In genomic region chr7:104971290-104972071, GRCh38 we compare ENCODE assay signal across 13 cellular contexts. TPM values are rescaled to one million over a fixed set of nuclear protein-coding genes. Genes with fewer than 3 reads are reported as not detected.
DNase-seq lines count a peak whose midpoint lies in the region; ATAC-seq, FAIRE-seq and TF ChIP-seq lines count a peak whose summit lies in the region.
"Had no signal": no experiment of that assay in that cellular context is flagged by ENCODE, and none has a peak within 500 bp of the region (broad histone marks: within the 10 kb centered on the region; RNA-seq: fewer than 3 reads in every experiment).

No MANE protein-coding gene starts in this region.

- H3K27ac Mint-ChIP-seq in mesothelial cell of epicardium, result peak overlapping the region; percentile 39
- no peak overlapping the region for H3K27ac Mint-ChIP-seq in CD4-positive, alpha-beta T cell
- H3K27ac Mint-ChIP-seq: stimulated activated memory B cell treated with anti-CD40 and anti-IgM and Interleukin-4, amounts not matched to agents 10 μg/mL and 1 μg/mL and 100 μg/mL, for 72 hours had no signal

- peak; percentile 100 for FAIRE-seq in A204.1 (lab: Jason Lieb, UNC)

- H3K27ac ChIP-seq in dorsolateral prefrontal cortex, result peak overlapping the region in 50 of 59 donors; percentile 4 to 83 (median 64)
- H3K27ac ChIP-seq in CD4-positive, alpha-beta T cell (ENCODE audit: low read depth, low read length), result no peak overlapping the region

- no peak for ATAC-seq in HG03521 (IDR thresholded peaks at IDR 0.05; ENCODE audit: unreplicated experiment)
- ATAC-seq in CD4-positive, alpha-beta T cell (ENCODE audit: poor library complexity), result no peak
- ATAC-seq: activated CD4-positive, CD25-positive, alpha-beta regulatory T cell treated with anti-CD3 and anti-CD28 coated beads, Interleukin-2, amount 50 U/mL, for 24 hours; stimulated activated memory B cell treated with anti-CD40 and anti-IgM and Interleukin-4, amounts not matched to agents 10 μg/mL and 1 μg/mL and 100 μg/mL, for 72 hours had no signal

- H3K27me3 Mint-ChIP-seq in mesothelial cell of epicardium (ENCODE audit: low read depth), result no peaks in the 10 kb centered on the region
- H3K27me3 Mint-ChIP-seq in CD4-positive, alpha-beta T cell, result no peaks in the 10 kb centered on the region
- H3K27me3 Mint-ChIP-seq: B cell; stimulated activated memory B cell treated with anti-CD40 and anti-IgM and Interleukin-4, amounts not matched to agents 10 μg/mL and 1 μg/mL and 100 μg/mL, for 72 hours had no signal

- intact Hi-C loops in dorsolateral prefrontal cortex (cut with DNase I), result loop anchor here (10.0 kb wide), 3 partner anchors 47 to 613 kb away; partner anchors contain the start of gene EFCAB10 (in 1 of the 2)
- intact Hi-C loops in CD4-positive, alpha-beta T cell (cut with DNase I, micrococcal nuclease), result no loop called here

- H3K4me3 ChIP-seq in dorsolateral prefrontal cortex, result no peak overlapping the region

- no peaks in the 10 kb centered on the region for H3K9me3 Mint-ChIP-seq in mesothelial cell of epicardium
- H3K9me3 Mint-ChIP-seq in CD4-positive, alpha-beta T cell, result no peaks in the 10 kb centered on the region
- H3K9me3 Mint-ChIP-seq: stimulated activated memory B cell treated with anti-CD40 and anti-IgM and Interleukin-4, amounts not matched to agents 10 μg/mL and 1 μg/mL and 100 μg/mL, for 72 hours had no signal

- peak in 3 of 56 donors; percentile 4 to 10 (median 5) for TF ChIP-seq CTCF in dorsolateral prefrontal cortex (IDR thresholded peaks at IDR 0.05 in 54 of 56, conservative IDR thresholded peaks at IDR 0.05 in 2 of 56; ENCODE audit: low read depth in 1 of 56, partially characterized antibody in 56 of 56)
- no peak for TF ChIP-seq CTCF in mesothelial cell of epicardium (IDR thresholded peaks at IDR 0.05; ENCODE audit: unreplicated experiment)
- TF ChIP-seq CTCF in CD4-positive, alpha-beta T cell (IDR thresholded peaks at IDR 0.05), result no peak

- POLR2A ChIA-PET in CD4-positive, alpha-beta T cell (lab: Charles Lee), result no interaction called here

- no peaks in the 10 kb centered on the region for H3K27me3 ChIP-seq in dorsolateral prefrontal cortex
- H3K27me3 ChIP-seq in CD4-positive, alpha-beta T cell (ENCODE audit: control insufficient read depth, insufficient read depth, low read length), result no peaks in the 10 kb centered on the region

- CTCF ChIA-PET in CD4-positive, alpha-beta T cell (lab: Charles Lee), result interaction anchor here (1.4 to 1.7 kb wide), 2 partner anchors 7 to 10 kb away, joined by 4 read pairs; no protein-coding TSS in a partner anchor

- peaks cover 5% of the 10 kb centered on the region for H3K36me3 Mint-ChIP-seq in mesothelial cell of epicardium
- H3K36me3 Mint-ChIP-seq in CD4-positive, alpha-beta T cell (ENCODE audit: low read depth), result no peaks in the 10 kb centered on the region

- H3K4me1 Mint-ChIP-seq in mesothelial cell of epicardium, result peaks cover 9% of the 10 kb centered on the region
- H3K4me1 Mint-ChIP-seq in CD4-positive, alpha-beta T cell (ENCODE audit: low read depth), result no peaks in the 10 kb centered on the region

- no peaks in the 10 kb centered on the region for H3K9me3 ChIP-seq in CD4-positive, alpha-beta T cell (ENCODE audit: control insufficient read depth, low read length)

- no peak overlapping the region for H3K4me3 Mint-ChIP-seq in mesothelial cell of epicardium
- no peak overlapping the region for H3K4me3 Mint-ChIP-seq in CD4-positive, alpha-beta T cell
- H3K4me3 Mint-ChIP-seq: B cell; stimulated activated memory B cell treated with anti-CD40 and anti-IgM and Interleukin-4, amounts not matched to agents 10 μg/mL and 1 μg/mL and 100 μg/mL, for 72 hours had no signal

- peak; percentile 88 to 97 for DNase-seq in NCI-H2081 (lab: John Stamatoyannopoulos, UW)
- no peak for DNase-seq in dorsolateral prefrontal cortex
- no peak for DNase-seq in mesothelial cell of epicardium (ENCODE audit: low spot score in 2 of 2, unreplicated experiment in 2 of 2)
- no peak for DNase-seq in NCI-H2107 (lab: John Stamatoyannopoulos, UW)
- DNase-seq in CD4-positive, alpha-beta T cell, result no peak
- no peak for DNase-seq in stimulated activated naive CD4-positive, alpha-beta T cell (lab: John Stamatoyannopoulos, UW)
- DNase-seq: effector memory CD4-positive, alpha-beta T cell; NCI-H1436 had no signal

RNA-seq across cellular contexts. Expression of gene KMT2E, which starts 42.5 kb away (rescaled TPM):
- total RNA-seq in dorsolateral prefrontal cortex, result 100 to 1,000 TPM; 106 to 165 (median 137) TPM
- 102 to 109 TPM (median 109 TPM) in 3 replicates for total RNA-seq in mesothelial cell of epicardium
- total RNA-seq in CD4-positive, alpha-beta T cell, result 100 to 1,000 TPM; 295 to 296 TPM

Comparison
In these comparisons a context has a peak if more than half of its experiments do, and no peak if none do; other contexts are left out.
1. DNase-seq: peak in NCI-H2081 (2 of 2); none in dorsolateral prefrontal cortex (0 of 10), mesothelial cell of epicardium (0 of 2), NCI-H2107 (single experiment), CD4-positive, alpha-beta T cell (0 of 10) and stimulated activated naive CD4-positive, alpha-beta T cell (0 of 6).
2. intact Hi-C loops: an anchor here in dorsolateral prefrontal cortex (10.0 kb wide); none called in CD4-positive, alpha-beta T cell.